Comparison of ENCODE assay signal across 24 cellular contexts in the genomic region with DNA sequence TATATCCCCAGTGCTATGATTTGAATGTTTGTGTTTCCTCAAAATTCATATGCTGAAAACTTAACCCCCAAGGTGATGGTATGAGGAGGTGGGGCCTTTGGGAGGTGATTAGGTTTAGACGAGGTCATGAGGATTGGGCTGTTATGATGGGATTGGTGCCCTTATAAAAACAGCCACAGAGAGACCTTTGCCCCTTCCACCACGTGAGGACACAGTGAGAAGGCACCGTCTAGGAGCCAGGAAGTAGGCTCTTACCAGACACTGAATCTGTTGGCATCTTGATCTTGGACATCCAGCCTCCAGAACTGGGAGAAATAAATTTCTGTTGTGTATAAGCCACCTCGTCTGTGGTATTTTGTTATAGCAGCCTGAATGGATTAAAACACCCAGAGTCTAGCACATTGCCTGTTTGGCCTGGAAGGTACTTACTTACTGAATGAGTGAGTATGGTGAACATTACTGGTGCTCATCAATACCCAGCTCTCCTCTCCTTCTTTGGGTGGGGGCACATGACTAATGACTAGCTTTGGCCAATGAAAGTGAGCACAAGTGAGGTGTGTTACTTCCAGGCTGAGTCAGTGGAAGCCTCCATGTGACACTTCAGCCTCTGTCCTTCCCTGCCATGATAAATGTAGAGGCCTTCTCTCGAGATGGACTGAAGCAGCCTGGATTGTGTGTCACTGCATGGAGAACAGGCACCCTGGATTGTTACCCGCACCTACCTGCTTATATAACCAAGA.
A peak's percentile ranks its signal among the peaks of the same experiment; 100 is the strongest.
DNase-seq lines count a peak whose midpoint lies in the region; ATAC-seq, FAIRE-seq and TF ChIP-seq lines count a peak whose summit lies in the region.
"Had no signal": no experiment of that assay in that cellular context is flagged by ENCODE, and none has a peak within 500 bp of the region (broad histone marks: within the 10 kb centered on the region; RNA-seq: fewer than 3 reads in every experiment).

No MANE protein-coding gene starts in this region.

- no peaks in the 10 kb centered on the region for H3K9me3 ChIP-seq in astrocyte (ENCODE audit: insufficient read depth, low read depth, low read length)
- H3K9me3 ChIP-seq: esophagus muscularis mucosa, gastrocnemius medialis, right atrium auricular region, testis had no signal

- POLR2A ChIA-PET in activated CD4-positive, alpha-beta memory T cell treated with anti-CD3 and anti-CD28 coated beads for 36 hours (lab: Charles Lee): no interaction called here
- POLR2A ChIA-PET in activated CD4-positive, alpha-beta memory T cell treated with anti-CD3 and anti-CD28 coated beads, Interleukin-2, amount 10 ng/mL, durations not matched to agents 7 days and 5 days (lab: Charles Lee): no interaction called here

- peaks cover 19% of the 10 kb centered on the region for H3K4me1 Mint-ChIP-seq in activated CD4-positive, alpha-beta memory T cell treated with anti-CD3 and anti-CD28 coated beads for 36 hours (ENCODE audit: low read depth)
- H3K4me1 Mint-ChIP-seq in activated CD4-positive, alpha-beta memory T cell treated with anti-CD3 and anti-CD28 coated beads, Interleukin-2, amount 10 ng/mL, durations not matched to agents 7 days and 5 days: peaks cover 14% of the 10 kb centered on the region
- H3K4me1 Mint-ChIP-seq in astrocyte (ENCODE audit: low read depth, unreplicated experiment) (peaks cover 3% of the 10 kb centered on the region), memory B cell (peaks cover 6% of the 10 kb centered on the region)

- FAIRE-seq in astrocyte (lab: Jason Lieb, UNC): no peak
- FAIRE-seq: H1 had no signal

- H3K36me3 Mint-ChIP-seq in activated CD4-positive, alpha-beta memory T cell treated with anti-CD3 and anti-CD28 coated beads for 36 hours: no peaks in the 10 kb centered on the region
- H3K36me3 Mint-ChIP-seq in activated CD4-positive, alpha-beta memory T cell treated with anti-CD3 and anti-CD28 coated beads, Interleukin-2, amount 10 ng/mL, durations not matched to agents 7 days and 5 days (ENCODE audit: low read depth): peaks cover 2% of the 10 kb centered on the region
- peaks cover 4% of the 10 kb centered on the region for H3K36me3 Mint-ChIP-seq in astrocyte (ENCODE audit: low read depth, unreplicated experiment)
- H3K36me3 Mint-ChIP-seq in memory B cell: no peaks in the 10 kb centered on the region

- no peak overlapping the region for H2AFZ ChIP-seq in astrocyte (ENCODE audit: low read depth, low read length)

- peaks cover 3% of the 10 kb centered on the region for H3K27me3 ChIP-seq in astrocyte (ENCODE audit: insufficient read depth, low read length)
- H3K27me3 ChIP-seq: esophagus muscularis mucosa, gastrocnemius medialis, right atrium auricular region, testis had no signal

- no peaks in the 10 kb centered on the region for H3K9me3 Mint-ChIP-seq in activated CD4-positive, alpha-beta memory T cell treated with anti-CD3 and anti-CD28 coated beads for 36 hours
- peaks cover 2% of the 10 kb centered on the region for H3K9me3 Mint-ChIP-seq in activated CD4-positive, alpha-beta memory T cell treated with anti-CD3 and anti-CD28 coated beads, Interleukin-2, amount 10 ng/mL, durations not matched to agents 7 days and 5 days
- H3K9me3 Mint-ChIP-seq in astrocyte (ENCODE audit: unreplicated experiment) (no peaks in the 10 kb centered on the region), memory B cell (peaks cover 2% of the 10 kb centered on the region)
- H3K9me3 Mint-ChIP-seq: T-helper 2 cell treated with Interferon-gamma antibody and Interleukin-4, amounts not matched to agents 5 μg/mL and 100 μg/mL, for 36 hours had no signal

- intact Hi-C loops in activated CD4-positive, alpha-beta memory T cell treated with anti-CD3 and anti-CD28 coated beads for 36 hours (cut with micrococcal nuclease): loop anchor here (5.0 to 10.0 kb wide), 5 partner anchors 73 to 573 kb away; partner anchors contain the start of genes CHST11 and SLC41A2

- H3K4me3 Mint-ChIP-seq in activated CD4-positive, alpha-beta memory T cell treated with anti-CD3 and anti-CD28 coated beads for 36 hours: no peak overlapping the region
- no peak overlapping the region for H3K4me3 Mint-ChIP-seq in activated CD4-positive, alpha-beta memory T cell treated with anti-CD3 and anti-CD28 coated beads, Interleukin-2, amount 10 ng/mL, durations not matched to agents 7 days and 5 days
- H3K4me3 Mint-ChIP-seq in astrocyte (ENCODE audit: unreplicated experiment): peak overlapping the region; percentile 20
- no peak overlapping the region for H3K4me3 Mint-ChIP-seq in memory B cell
- H3K4me3 Mint-ChIP-seq: T-helper 2 cell treated with Interferon-gamma antibody and Interleukin-4, amounts not matched to agents 5 μg/mL and 100 μg/mL, for 36 hours had no signal

- H4K20me1 ChIP-seq in astrocyte (ENCODE audit: insufficient read depth, low read length): no peaks in the 10 kb centered on the region

- peaks cover 3% of the 10 kb centered on the region for H3K27me3 Mint-ChIP-seq in activated CD4-positive, alpha-beta memory T cell treated with anti-CD3 and anti-CD28 coated beads for 36 hours
- peaks cover 6% of the 10 kb centered on the region for H3K27me3 Mint-ChIP-seq in activated CD4-positive, alpha-beta memory T cell treated with anti-CD3 and anti-CD28 coated beads, Interleukin-2, amount 10 ng/mL, durations not matched to agents 7 days and 5 days
- H3K27me3 Mint-ChIP-seq in astrocyte (ENCODE audit: low read depth, unreplicated experiment): peaks cover 7% of the 10 kb centered on the region
- peaks cover 3% of the 10 kb centered on the region for H3K27me3 Mint-ChIP-seq in memory B cell

- peak; percentile 13 for DNase-seq in activated CD4-positive, alpha-beta memory T cell treated with anti-CD3 and anti-CD28 coated beads for 36 hours
- no peak for DNase-seq in activated CD4-positive, alpha-beta memory T cell treated with anti-CD3 and anti-CD28 coated beads, Interleukin-2, amount 10 ng/mL, durations not matched to agents 7 days and 5 days
- DNase-seq in ELR (ENCODE audit: low read depth) (peak; percentile 33), astrocyte (ENCODE audit: low read depth) (no peak), memory B cell (ENCODE audit: low spot score in 2 of 2) (no peak), cerebellum (ENCODE audit: low spot score) (no peak)
- DNase-seq in effector CD4-positive, alpha-beta T cell: no peak
- DNase-seq: activated CD4-positive, alpha-beta T cell treated with anti-CD3 and anti-CD28 coated beads, Interleukin-2, amount 50 U/mL, for 4 hours; activated gamma-delta T cell; cortex of kidney; gastrocnemius medialis; NCI-H1105; NCI-H187 treated with DMSO at 0.1 percent for 48 hours; NCI-H2171 treated with DMSO at 0.1 percent for 48 hours; NCI-H524 treated with DMSO at 0.1 percent for 48 hours; Right ventricle myocardium superior; stimulated activated CD4-positive, alpha-beta T cell treated with anti-CD3 and anti-CD28 coated beads, Interleukin-4, amount 100 ng/mL, for 24 hours; stimulated activated naive CD4-positive, alpha-beta T cell; testis had no signal

- H3K4me2 ChIP-seq in astrocyte (ENCODE audit: low read length): no peak overlapping the region

- H3K79me2 ChIP-seq in astrocyte (ENCODE audit: insufficient read depth, low read length): no peaks in the 10 kb centered on the region

- H3K9ac ChIP-seq in astrocyte (ENCODE audit: low read length): no peak overlapping the region

- H3K4me3 ChIP-seq in astrocyte (ENCODE audit: insufficient read depth, low read depth, low read length): no peak overlapping the region
- H3K4me3 ChIP-seq: esophagus muscularis mucosa, gastrocnemius medialis, right atrium auricular region, testis had no signal

- H3K27ac Mint-ChIP-seq in activated CD4-positive, alpha-beta memory T cell treated with anti-CD3 and anti-CD28 coated beads for 36 hours: no peak overlapping the region
- H3K27ac Mint-ChIP-seq in activated CD4-positive, alpha-beta memory T cell treated with anti-CD3 and anti-CD28 coated beads, Interleukin-2, amount 10 ng/mL, durations not matched to agents 7 days and 5 days: no peak overlapping the region
- no peak overlapping the region for H3K27ac Mint-ChIP-seq in astrocyte (ENCODE audit: unreplicated experiment)
- H3K27ac Mint-ChIP-seq in memory B cell: peak overlapping the region; percentile 29
- H3K27ac Mint-ChIP-seq: T-helper 2 cell treated with Interferon-gamma antibody and Interleukin-4, amounts not matched to agents 5 μg/mL and 100 μg/mL, for 36 hours had no signal

- ATAC-seq in memory B cell (ENCODE audit: low read depth) (no peak), GM18861 (IDR thresholded peaks at IDR 0.05; ENCODE audit: unreplicated experiment) (no peak)
- ATAC-seq: gastrocnemius medialis had no signal

- H3K36me3 ChIP-seq in astrocyte (ENCODE audit: insufficient read depth, low read length): no peaks in the 10 kb centered on the region
- H3K36me3 ChIP-seq: esophagus muscularis mucosa, gastrocnemius medialis, right atrium auricular region had no signal

- CTCF ChIA-PET in activated CD4-positive, alpha-beta memory T cell treated with anti-CD3 and anti-CD28 coated beads for 36 hours (lab: Charles Lee): no interaction called here
- CTCF ChIA-PET in activated CD4-positive, alpha-beta memory T cell treated with anti-CD3 and anti-CD28 coated beads, Interleukin-2, amount 10 ng/mL, durations not matched to agents 7 days and 5 days (lab: Charles Lee): interaction anchor here (1.1 kb wide), 1 partner anchor 669 kb away, joined by 3 read pairs; no protein-coding TSS in a partner anchor

- H3K27ac ChIP-seq in astrocyte (ENCODE audit: low read depth, low read length): no peak overlapping the region
- H3K27ac ChIP-seq: esophagus muscularis mucosa, gastrocnemius medialis, right atrium auricular region, testis had no signal

- no peak for TF ChIP-seq CTCF in astrocyte (IDR thresholded peaks at IDR 0.05; ENCODE audit: insufficient read depth, low read depth, low read length)

- H3K4me1 ChIP-seq in astrocyte (ENCODE audit: insufficient read depth, low read length): peaks cover 4% of the 10 kb centered on the region
- H3K4me1 ChIP-seq: gastrocnemius medialis had no signal

Comparison
In these comparisons a context has a peak if more than half of its experiments do, and no peak if none do; other contexts are left out.
1. DNase-seq: peak in activated CD4-positive, alpha-beta memory T cell treated with anti-CD3 and anti-CD28 coated beads for 36 hours (single experiment) and ELR (single experiment); none in activated CD4-positive, alpha-beta memory T cell treated with anti-CD3 and anti-CD28 coated beads, Interleukin-2, amount 10 ng/mL, durations not matched to agents 7 days and 5 days (single experiment), astrocyte (single experiment), memory B cell (0 of 2), effector CD4-positive, alpha-beta T cell (single experiment) and cerebellum (single experiment).